Comparison of ENCODE assay signal across 18 cellular contexts in the genomic region with DNA sequence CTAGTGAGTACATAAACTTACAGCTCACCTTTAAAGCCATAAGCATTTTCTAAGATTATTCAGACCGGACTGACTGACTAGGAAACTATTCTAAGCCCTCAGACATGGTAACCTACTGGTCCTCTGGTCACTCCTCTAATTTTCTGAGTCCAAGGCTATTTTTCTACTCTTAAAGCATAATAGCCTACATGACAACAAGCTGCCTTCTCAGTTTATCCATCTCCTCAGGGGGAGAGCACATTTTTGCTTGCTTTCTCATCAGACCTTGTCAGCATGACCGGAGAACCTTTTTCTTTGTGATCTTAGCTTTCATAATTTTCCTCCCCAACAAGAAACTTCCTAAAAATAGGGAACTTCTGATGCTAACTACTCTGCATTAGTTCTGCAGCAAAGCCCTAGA.
"Had no signal": no experiment of that assay in that cellular context is flagged by ENCODE, and none has a peak within 500 bp of the region (broad histone marks: within the 10 kb centered on the region; RNA-seq: fewer than 3 reads in every experiment).

No MANE protein-coding gene starts in this region.

- H3K4me3 ChIP-seq: ascending aorta, lower lobe of right lung, psoas muscle, sigmoid colon, thoracic aorta had no signal

- H3K4me3 Mint-ChIP-seq: activated naive CD8-positive, alpha-beta T cell treated with anti-CD3 and anti-CD28 coated beads for 36 hours; effector memory CD8-positive, alpha-beta T cell; naive B cell; stimulated activated naive CD8-positive, alpha-beta T cell treated with anti-CD3 and anti-CD28 coated beads, Interleukin-15, amount 100 ng/mL, for 72 hours had no signal

- DNase-seq: activated gamma-delta T cell; activated naive CD8-positive, alpha-beta T cell treated with anti-CD3 and anti-CD28 coated beads for 36 hours; activated T-cell treated with anti-CD3 and anti-CD28 coated beads, Interleukin-2, amount 50 U/mL, for 48 hours; caudate nucleus; cortex of kidney; effector memory CD8-positive, alpha-beta T cell; hypothalamus; lower lobe of right lung; naive B cell; occipital lobe; psoas muscle; sigmoid colon; stimulated activated CD4-positive, alpha-beta T cell treated with anti-CD3 and anti-CD28 coated beads, Interleukin-15, amount 100 ng/mL, for 24 hours; stimulated activated CD4-positive, alpha-beta T cell treated with anti-CD3 and anti-CD28 coated beads, Interleukin-4, amount 100 ng/mL, for 24 hours; stimulated activated naive CD8-positive, alpha-beta T cell treated with anti-CD3 and anti-CD28 coated beads, Interleukin-15, amount 100 ng/mL, for 72 hours had no signal

- H3K9me3 ChIP-seq: ascending aorta, lower lobe of right lung, psoas muscle, sigmoid colon, thoracic aorta had no signal

- ATAC-seq: activated CD4-positive, CD25-positive, alpha-beta regulatory T cell treated with anti-CD3 and anti-CD28 coated beads, Interleukin-2, amount 50 U/mL, for 24 hours; effector memory CD8-positive, alpha-beta T cell; lower lobe of right lung; psoas muscle; stimulated activated naive CD8-positive, alpha-beta T cell treated with anti-CD3 and anti-CD28 coated beads, Interleukin-15, amount 100 ng/mL, for 72 hours had no signal

- H3K4me1 Mint-ChIP-seq: activated naive CD8-positive, alpha-beta T cell treated with anti-CD3 and anti-CD28 coated beads for 36 hours; naive B cell; stimulated activated naive CD8-positive, alpha-beta T cell treated with anti-CD3 and anti-CD28 coated beads, Interleukin-15, amount 100 ng/mL, for 72 hours had no signal

- H3K27me3 ChIP-seq: ascending aorta, sigmoid colon had no signal

- H3K27me3 Mint-ChIP-seq: activated naive CD8-positive, alpha-beta T cell treated with anti-CD3 and anti-CD28 coated beads for 36 hours; effector memory CD8-positive, alpha-beta T cell; naive B cell; stimulated activated naive CD8-positive, alpha-beta T cell treated with anti-CD3 and anti-CD28 coated beads, Interleukin-15, amount 100 ng/mL, for 72 hours had no signal

- H3K9me3 Mint-ChIP-seq: activated naive CD8-positive, alpha-beta T cell treated with anti-CD3 and anti-CD28 coated beads for 36 hours; effector memory CD8-positive, alpha-beta T cell; naive B cell; stimulated activated naive CD8-positive, alpha-beta T cell treated with anti-CD3 and anti-CD28 coated beads, Interleukin-15, amount 100 ng/mL, for 72 hours had no signal

- H3K27ac Mint-ChIP-seq: effector memory CD8-positive, alpha-beta T cell had no signal

- H3K27ac ChIP-seq: ascending aorta, lower lobe of right lung, psoas muscle, sigmoid colon, thoracic aorta had no signal

- H3K4me1 ChIP-seq: ascending aorta, lower lobe of right lung, psoas muscle, sigmoid colon had no signal
